Comparison of ENCODE assay signal across 31 cellular contexts in the genomic region with DNA sequence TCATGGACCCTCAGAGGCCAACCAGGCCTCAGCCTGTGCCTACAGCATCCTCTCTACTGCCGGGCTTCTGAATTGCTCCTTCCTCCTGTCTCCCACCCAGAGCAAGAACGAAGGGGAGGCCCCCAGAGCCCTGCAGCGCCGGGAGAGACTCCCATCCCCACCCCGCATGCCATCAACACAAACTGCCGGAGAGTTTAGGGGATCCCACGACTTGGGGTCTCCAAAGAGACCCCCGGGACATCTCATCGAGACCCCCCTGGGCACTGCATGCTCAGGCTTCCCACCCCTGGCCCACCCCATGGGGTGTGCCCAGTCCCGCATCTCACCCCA.
"Had no signal": no experiment of that assay in that cellular context is flagged by ENCODE, and none has a peak within 500 bp of the region (broad histone marks: within the 10 kb centered on the region; RNA-seq: fewer than 3 reads in every experiment).

No MANE protein-coding gene starts in this region.

- ATAC-seq: activated CD4-positive, alpha-beta T cell treated with anti-CD3 and anti-CD28 coated beads for 36 hours; activated CD8-positive, alpha-beta memory T cell treated with anti-CD3 and anti-CD28 coated beads, Interleukin-2, amount 10 ng/mL, durations not matched to agents 7 days and 5 days; activated CD8-positive, alpha-beta T cell treated with anti-CD3 and anti-CD28 coated beads, Interleukin-2, amount 10 ng/mL, durations not matched to agents 7 days and 5 days; effector memory CD8-positive, alpha-beta T cell; foreskin keratinocyte; gastrocnemius medialis had no signal

- H3K27ac ChIP-seq: brain microvascular endothelial cell, esophagus muscularis mucosa, foreskin keratinocyte, gastrocnemius medialis had no signal

- H3K4me1 Mint-ChIP-seq: activated CD4-positive, alpha-beta T cell treated with anti-CD3 and anti-CD28 coated beads for 36 hours; activated CD4-positive, alpha-beta T cell treated with anti-CD3 and anti-CD28 coated beads, Interleukin-2, amount 10 ng/mL, durations not matched to agents 24 days and 14 days; activated CD8-positive, alpha-beta memory T cell treated with anti-CD3 and anti-CD28 coated beads, Interleukin-2, amount 10 ng/mL, durations not matched to agents 7 days and 5 days; central memory CD8-positive, alpha-beta T cell had no signal

- H3K27me3 Mint-ChIP-seq: activated CD4-positive, alpha-beta memory T cell treated with anti-CD3 and anti-CD28 coated beads for 36 hours; activated CD4-positive, alpha-beta T cell treated with anti-CD3 and anti-CD28 coated beads for 36 hours; activated CD8-positive, alpha-beta memory T cell treated with anti-CD3 and anti-CD28 coated beads, Interleukin-2, amount 10 ng/mL, durations not matched to agents 7 days and 5 days; activated naive CD8-positive, alpha-beta T cell; central memory CD8-positive, alpha-beta T cell; effector memory CD8-positive, alpha-beta T cell had no signal

- H3K27ac Mint-ChIP-seq: activated CD4-positive, alpha-beta memory T cell treated with anti-CD3 and anti-CD28 coated beads for 36 hours; activated CD4-positive, alpha-beta T cell treated with anti-CD3 and anti-CD28 coated beads for 36 hours; activated CD4-positive, alpha-beta T cell treated with anti-CD3 and anti-CD28 coated beads, Interleukin-2, amount 10 ng/mL, durations not matched to agents 24 days and 14 days; activated CD8-positive, alpha-beta memory T cell treated with anti-CD3 and anti-CD28 coated beads, Interleukin-2, amount 10 ng/mL, durations not matched to agents 7 days and 5 days; activated CD8-positive, alpha-beta T cell treated with anti-CD3 and anti-CD28 coated beads, Interleukin-2, amount 10 ng/mL, durations not matched to agents 7 days and 5 days; activated naive CD8-positive, alpha-beta T cell; activated T-helper 1 cell treated with anti-CD3 and anti-CD28 coated beads, Interleukin-12 subunit alpha, Interleukin-12 subunit beta, Interleukin-2, Interleukin-4 antibody, amounts not matched to agents 30 ng/mL and 10 ng/mL and 1 ng/mL, durations not matched to agents 14 hours and 24 hours and 36 hours; activated T-helper 2 cell treated with anti-CD3 and anti-CD28 coated beads, Interferon-gamma antibody, Interleukin-2, Interleukin-4, amounts not matched to agents 10 μg/mL and 5 μg/mL and 100 μg/mL, durations not matched to agents 14 hours and 24 hours and 36 hours; effector memory CD8-positive, alpha-beta T cell had no signal

- H3K4me3 ChIP-seq: esophagus muscularis mucosa, gastrocnemius medialis, heart left ventricle had no signal

- H3K9me3 Mint-ChIP-seq: activated CD4-positive, alpha-beta memory T cell treated with anti-CD3 and anti-CD28 coated beads for 36 hours; activated CD4-positive, alpha-beta T cell treated with anti-CD3 and anti-CD28 coated beads, Interleukin-2, amount 10 ng/mL, durations not matched to agents 24 days and 14 days; activated T-helper 1 cell treated with anti-CD3 and anti-CD28 coated beads, Interleukin-12 subunit alpha, Interleukin-12 subunit beta, Interleukin-2, Interleukin-4 antibody, amounts not matched to agents 30 ng/mL and 10 ng/mL and 1 ng/mL, durations not matched to agents 14 hours and 24 hours and 36 hours; activated T-helper 2 cell treated with anti-CD3 and anti-CD28 coated beads, Interferon-gamma antibody, Interleukin-2, Interleukin-4, amounts not matched to agents 10 μg/mL and 5 μg/mL and 100 μg/mL, durations not matched to agents 14 hours and 24 hours and 36 hours; central memory CD8-positive, alpha-beta T cell; effector memory CD8-positive, alpha-beta T cell had no signal

- H3K27me3 ChIP-seq: brain microvascular endothelial cell, esophagus muscularis mucosa, foreskin keratinocyte, gastrocnemius medialis, heart left ventricle had no signal

- DNase-seq: activated CD4-positive, alpha-beta memory T cell treated with anti-CD3 and anti-CD28 coated beads for 36 hours; activated CD4-positive, alpha-beta T cell treated with anti-CD3 and anti-CD28 coated beads for 36 hours; activated CD4-positive, alpha-beta T cell treated with anti-CD3 and anti-CD28 coated beads, Interleukin-2, amount 10 ng/mL, durations not matched to agents 24 days and 14 days; activated CD4-positive, CD25-positive, alpha-beta regulatory T cell; activated CD4-positive, CD25-positive, alpha-beta regulatory T cell treated with anti-CD3 and anti-CD28 coated beads, Interleukin-2, amount 50 U/mL, for 72 hours; activated CD8-positive, alpha-beta memory T cell treated with anti-CD3 and anti-CD28 coated beads, Interleukin-2, amount 10 ng/mL, durations not matched to agents 7 days and 5 days; activated CD8-positive, alpha-beta memory T cell treated with anti-CD3 and anti-CD28 coated beads, Interleukin-2, amount 50 U/mL, for 4 hours; activated CD8-positive, alpha-beta T cell treated with anti-CD3 and anti-CD28 coated beads, Interleukin-2, amount 10 ng/mL, durations not matched to agents 7 days and 5 days; activated gamma-delta T cell treated with Interleukin-2 at 50 U/mL for 16 hours; activated naive CD4-positive, alpha-beta T cell treated with anti-CD3 and anti-CD28 coated beads, Interleukin-2, amount 50 U/mL, for 16 hours; activated naive CD4-positive, alpha-beta T cell treated with Interleukin-2 at 50 U/mL for 16 hours; activated T-cell treated with anti-CD3 and anti-CD28 coated beads, Interleukin-2, amount 50 U/mL, for 1 hour; activated T-cell treated with anti-CD3 and anti-CD28 coated beads, Interleukin-2, amount 50 U/mL, for 48 hours; amniotic stem cell; anterior cingulate cortex; brain microvascular endothelial cell; cortex of kidney; dermis blood vessel endothelial cell; effector CD4-positive, alpha-beta T cell; effector memory CD8-positive, alpha-beta T cell; erythroblast; foreskin keratinocyte; gastrocnemius medialis; glutamatergic neuron; heart left ventricle; T-helper 2 cell had no signal

- H3K4me3 Mint-ChIP-seq: activated CD4-positive, alpha-beta memory T cell treated with anti-CD3 and anti-CD28 coated beads for 36 hours; activated CD4-positive, alpha-beta T cell treated with anti-CD3 and anti-CD28 coated beads for 36 hours; activated CD4-positive, alpha-beta T cell treated with anti-CD3 and anti-CD28 coated beads, Interleukin-2, amount 10 ng/mL, durations not matched to agents 24 days and 14 days; activated CD8-positive, alpha-beta memory T cell treated with anti-CD3 and anti-CD28 coated beads, Interleukin-2, amount 10 ng/mL, durations not matched to agents 7 days and 5 days; activated CD8-positive, alpha-beta T cell treated with anti-CD3 and anti-CD28 coated beads, Interleukin-2, amount 10 ng/mL, durations not matched to agents 7 days and 5 days; activated naive CD8-positive, alpha-beta T cell; activated T-helper 1 cell treated with anti-CD3 and anti-CD28 coated beads, Interleukin-12 subunit alpha, Interleukin-12 subunit beta, Interleukin-2, Interleukin-4 antibody, amounts not matched to agents 30 ng/mL and 10 ng/mL and 1 ng/mL, durations not matched to agents 14 hours and 24 hours and 36 hours; central memory CD8-positive, alpha-beta T cell; effector memory CD8-positive, alpha-beta T cell had no signal

- H3K36me3 ChIP-seq: brain microvascular endothelial cell, esophagus muscularis mucosa, gastrocnemius medialis, heart left ventricle had no signal

- H3K9me3 ChIP-seq: esophagus muscularis mucosa, gastrocnemius medialis, heart left ventricle had no signal

- H3K36me3 Mint-ChIP-seq: activated CD4-positive, alpha-beta memory T cell treated with anti-CD3 and anti-CD28 coated beads for 36 hours; activated CD8-positive, alpha-beta memory T cell treated with anti-CD3 and anti-CD28 coated beads, Interleukin-2, amount 10 ng/mL, durations not matched to agents 7 days and 5 days; activated naive CD8-positive, alpha-beta T cell had no signal

- H3K4me1 ChIP-seq: foreskin keratinocyte, gastrocnemius medialis had no signal
